ENCODE assay signal across 1 cellular context in genomic region chr20:32482251-32483220, GRCh38.
A peak's percentile ranks its signal among the peaks of the same experiment; 100 is the strongest.
TF ChIP-seq lines count a peak whose summit lies in the region.

No MANE protein-coding gene starts in this region.

TF ChIP-seq in HepG2, 621 proteins besides CTCF, POLR2A, EP300 and RAD21 (continued from another document and continues in another):
- TF ChIP-seq, protein P1, sequence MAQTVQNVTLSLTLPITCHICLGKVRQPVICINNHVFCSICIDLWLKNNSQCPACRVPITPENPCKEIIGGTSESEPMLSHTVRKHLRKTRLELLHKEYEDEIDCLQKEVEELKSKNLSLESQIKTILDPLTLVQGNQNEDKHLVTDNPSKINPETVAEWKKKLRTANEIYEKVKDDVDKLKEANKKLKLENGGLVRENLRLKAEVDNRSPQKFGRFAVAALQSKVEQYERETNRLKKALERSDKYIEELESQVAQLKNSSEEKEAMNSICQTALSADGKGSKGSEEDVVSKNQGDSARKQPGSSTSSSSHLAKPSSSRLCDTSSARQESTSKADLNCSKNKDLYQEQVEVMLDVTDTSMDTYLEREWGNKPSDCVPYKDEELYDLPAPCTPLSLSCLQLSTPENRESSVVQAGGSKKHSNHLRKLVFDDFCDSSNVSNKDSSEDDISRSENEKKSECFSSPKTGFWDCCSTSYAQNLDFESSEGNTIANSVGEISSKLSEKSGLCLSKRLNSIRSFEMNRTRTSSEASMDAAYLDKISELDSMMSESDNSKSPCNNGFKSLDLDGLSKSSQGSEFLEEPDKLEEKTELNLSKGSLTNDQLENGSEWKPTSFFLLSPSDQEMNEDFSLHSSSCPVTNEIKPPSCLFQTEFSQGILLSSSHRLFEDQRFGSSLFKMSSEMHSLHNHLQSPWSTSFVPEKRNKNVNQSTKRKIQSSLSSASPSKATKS (CRISPR knock-in tag; IDR thresholded peaks at IDR 0.05) = no peak
- no peak for TF ChIP-seq ZNF256 (CRISPR knock-in tag; conservative IDR thresholded peaks at IDR 0.05)
- no peak for TF ChIP-seq HOXD1 (CRISPR knock-in tag; IDR thresholded peaks at IDR 0.05)
- no peak for TF ChIP-seq MTA3 (CRISPR knock-in tag; IDR thresholded peaks at IDR 0.05)
- no peak for TF ChIP-seq BRCA1 (CRISPR knock-in tag; IDR thresholded peaks at IDR 0.05)
- TF ChIP-seq SOX6 (IDR thresholded peaks at IDR 0.05) = no peak
- TF ChIP-seq SOX6 (CRISPR knock-in tag; IDR thresholded peaks at IDR 0.05) = no peak
- no peak for TF ChIP-seq ZNF430 (CRISPR knock-in tag; IDR thresholded peaks at IDR 0.05)
- TF ChIP-seq ZNF292 (CRISPR knock-in tag; IDR thresholded peaks at IDR 0.05; ENCODE audit: borderline replicate concordance, low read depth) = no peak
- TF ChIP-seq PBX2 (CRISPR knock-in tag; IDR thresholded peaks at IDR 0.05) = no peak
- no peak for TF ChIP-seq MNT (IDR thresholded peaks at IDR 0.05)
- no peak for TF ChIP-seq ZFAT (CRISPR knock-in tag; conservative IDR thresholded peaks at IDR 0.05)
- TF ChIP-seq ZSCAN25 (CRISPR knock-in tag; IDR thresholded peaks at IDR 0.05) = no peak; the same call in none of the 2 replicates
- TF ChIP-seq ZBTB37 (CRISPR knock-in tag; IDR thresholded peaks at IDR 0.05) = no peak
- peak; percentile 27; the same call in 1 of the 2 replicates for TF ChIP-seq ZNF30 (CRISPR knock-in tag; IDR thresholded peaks at IDR 0.05)
- peak; percentile 66; the same call in 1 of the 2 replicates for TF ChIP-seq ZNF740 (CRISPR knock-in tag; IDR thresholded peaks at IDR 0.05)
- TF ChIP-seq ZSCAN29 (CRISPR knock-in tag; conservative IDR thresholded peaks at IDR 0.05) = no peak
- TF ChIP-seq ZNF329 (CRISPR knock-in tag; IDR thresholded peaks at IDR 0.05; ENCODE audit: low read depth) = 0 out of 2 replicates have a peak, but pooled peaks have one; percentile 25
- TF ChIP-seq ZNF619 (CRISPR knock-in tag; IDR thresholded peaks at IDR 0.05) = no peak
- peak; percentile 64 for TF ChIP-seq ZFX (CRISPR knock-in tag; IDR thresholded peaks at IDR 0.05; ENCODE audit: low read depth)
- TF ChIP-seq CENPX (CRISPR knock-in tag; IDR thresholded peaks at IDR 0.05) = no peak
- TF ChIP-seq SOX5 (CRISPR knock-in tag; IDR thresholded peaks at IDR 0.05; ENCODE audit: borderline replicate concordance) = peak; percentile 22; the same call in 1 of the 2 replicates
- TF ChIP-seq PBX3 (CRISPR knock-in tag; IDR thresholded peaks at IDR 0.05; ENCODE audit: borderline replicate concordance) = no peak
- TF ChIP-seq ZNF564 (CRISPR knock-in tag; IDR thresholded peaks at IDR 0.05) = peak; percentile 79
- peak; percentile 56 for TF ChIP-seq ZBTB14 (CRISPR knock-in tag; IDR thresholded peaks at IDR 0.05)
- no peak; the same call in 1 of the 2 replicates for TF ChIP-seq ZNF83 (CRISPR knock-in tag; IDR thresholded peaks at IDR 0.05; ENCODE audit: borderline replicate concordance)
- TF ChIP-seq, protein P2, sequence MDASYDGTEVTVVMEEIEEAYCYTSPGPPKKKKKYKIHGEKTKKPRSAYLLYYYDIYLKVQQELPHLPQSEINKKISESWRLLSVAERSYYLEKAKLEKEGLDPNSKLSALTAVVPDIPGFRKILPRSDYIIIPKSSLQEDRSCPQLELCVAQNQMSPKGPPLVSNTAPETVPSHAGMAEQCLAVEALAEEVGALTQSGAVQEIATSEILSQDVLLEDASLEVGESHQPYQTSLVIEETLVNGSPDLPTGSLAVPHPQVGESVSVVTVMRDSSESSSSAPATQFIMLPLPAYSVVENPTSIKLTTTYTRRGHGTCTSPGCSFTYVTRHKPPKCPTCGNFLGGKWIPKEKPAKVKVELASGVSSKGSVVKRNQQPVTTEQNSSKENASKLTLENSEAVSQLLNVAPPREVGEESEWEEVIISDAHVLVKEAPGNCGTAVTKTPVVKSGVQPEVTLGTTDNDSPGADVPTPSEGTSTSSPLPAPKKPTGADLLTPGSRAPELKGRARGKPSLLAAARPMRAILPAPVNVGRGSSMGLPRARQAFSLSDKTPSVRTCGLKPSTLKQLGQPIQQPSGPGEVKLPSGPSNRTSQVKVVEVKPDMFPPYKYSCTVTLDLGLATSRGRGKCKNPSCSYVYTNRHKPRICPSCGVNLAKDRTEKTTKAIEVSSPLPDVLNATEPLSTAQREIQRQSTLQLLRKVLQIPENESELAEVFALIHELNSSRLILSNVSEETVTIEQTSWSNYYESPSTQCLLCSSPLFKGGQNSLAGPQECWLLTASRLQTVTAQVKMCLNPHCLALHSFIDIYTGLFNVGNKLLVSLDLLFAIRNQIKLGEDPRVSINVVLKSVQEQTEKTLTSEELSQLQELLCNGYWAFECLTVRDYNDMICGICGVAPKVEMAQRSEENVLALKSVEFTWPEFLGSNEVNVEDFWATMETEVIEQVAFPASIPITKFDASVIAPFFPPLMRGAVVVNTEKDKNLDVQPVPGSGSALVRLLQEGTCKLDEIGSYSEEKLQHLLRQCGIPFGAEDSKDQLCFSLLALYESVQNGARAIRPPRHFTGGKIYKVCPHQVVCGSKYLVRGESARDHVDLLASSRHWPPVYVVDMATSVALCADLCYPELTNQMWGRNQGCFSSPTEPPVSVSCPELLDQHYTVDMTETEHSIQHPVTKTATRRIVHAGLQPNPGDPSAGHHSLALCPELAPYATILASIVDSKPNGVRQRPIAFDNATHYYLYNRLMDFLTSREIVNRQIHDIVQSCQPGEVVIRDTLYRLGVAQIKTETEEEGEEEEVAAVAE (CRISPR knock-in tag; IDR thresholded peaks at IDR 0.05; ENCODE audit: borderline replicate concordance) = no peak
- TF ChIP-seq LCORL (IDR thresholded peaks at IDR 0.05) = no peak
- peak; percentile 50; the same call in 1 of the 2 replicates for TF ChIP-seq LCORL (CRISPR knock-in tag; IDR thresholded peaks at IDR 0.05)
- TF ChIP-seq, protein P3, sequence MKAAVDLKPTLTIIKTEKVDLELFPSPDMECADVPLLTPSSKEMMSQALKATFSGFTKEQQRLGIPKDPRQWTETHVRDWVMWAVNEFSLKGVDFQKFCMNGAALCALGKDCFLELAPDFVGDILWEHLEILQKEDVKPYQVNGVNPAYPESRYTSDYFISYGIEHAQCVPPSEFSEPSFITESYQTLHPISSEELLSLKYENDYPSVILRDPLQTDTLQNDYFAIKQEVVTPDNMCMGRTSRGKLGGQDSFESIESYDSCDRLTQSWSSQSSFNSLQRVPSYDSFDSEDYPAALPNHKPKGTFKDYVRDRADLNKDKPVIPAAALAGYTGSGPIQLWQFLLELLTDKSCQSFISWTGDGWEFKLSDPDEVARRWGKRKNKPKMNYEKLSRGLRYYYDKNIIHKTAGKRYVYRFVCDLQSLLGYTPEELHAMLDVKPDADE (CRISPR knock-in tag; IDR thresholded peaks at IDR 0.05) = 0 out of 2 replicates have a peak, but pooled peaks have one; percentile 71
- TF ChIP-seq KLF16 (CRISPR knock-in tag; IDR thresholded peaks at IDR 0.05) = peak in 1 of 2 experiments; percentile 57; a peak in 2 of 4 replicates
- TF ChIP-seq ZNF124 (CRISPR knock-in tag; IDR thresholded peaks at IDR 0.05) = no peak
- TF ChIP-seq, protein P4, sequence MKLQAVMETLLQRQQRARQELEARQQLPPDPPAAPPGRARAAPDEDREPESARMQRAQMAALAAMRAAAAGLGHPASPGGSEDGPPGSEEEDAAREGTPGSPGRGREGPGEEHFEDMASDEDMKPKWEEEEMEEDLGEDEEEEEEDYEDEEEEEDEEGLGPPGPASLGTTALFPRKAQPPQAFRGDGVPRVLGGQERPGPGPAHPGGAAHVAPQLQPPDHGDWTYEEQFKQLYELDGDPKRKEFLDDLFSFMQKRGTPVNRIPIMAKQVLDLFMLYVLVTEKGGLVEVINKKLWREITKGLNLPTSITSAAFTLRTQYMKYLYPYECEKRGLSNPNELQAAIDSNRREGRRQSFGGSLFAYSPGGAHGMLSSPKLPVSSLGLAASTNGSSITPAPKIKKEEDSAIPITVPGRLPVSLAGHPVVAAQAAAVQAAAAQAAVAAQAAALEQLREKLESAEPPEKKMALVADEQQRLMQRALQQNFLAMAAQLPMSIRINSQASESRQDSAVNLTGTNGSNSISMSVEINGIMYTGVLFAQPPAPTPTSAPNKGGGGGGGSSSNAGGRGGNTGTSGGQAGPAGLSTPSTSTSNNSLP (IDR thresholded peaks at IDR 0.05; ENCODE audit: low read depth, low read length) = no peak
- TF ChIP-seq ZMAT5 (CRISPR knock-in tag; IDR thresholded peaks at IDR 0.05; ENCODE audit: borderline replicate concordance, low read depth) = no peak
- 0 out of 2 replicates have a peak, but pooled peaks have one; percentile 10 for TF ChIP-seq ATAD3A (CRISPR knock-in tag; IDR thresholded peaks at IDR 0.05)
- TF ChIP-seq ZBTB1 (CRISPR knock-in tag; IDR thresholded peaks at IDR 0.05; ENCODE audit: borderline replicate concordance) = no peak
- TF ChIP-seq BCL6 (CRISPR knock-in tag; IDR thresholded peaks at IDR 0.05) = no peak
- peak; percentile 61; the same call in 1 of the 2 replicates for TF ChIP-seq WIZ (CRISPR knock-in tag; IDR thresholded peaks at IDR 0.05)
- peak; percentile 75 for TF ChIP-seq ZNF574 (CRISPR knock-in tag; IDR thresholded peaks at IDR 0.05)
